ENCODE assay signal across 9 cellular contexts in the genomic region with DNA sequence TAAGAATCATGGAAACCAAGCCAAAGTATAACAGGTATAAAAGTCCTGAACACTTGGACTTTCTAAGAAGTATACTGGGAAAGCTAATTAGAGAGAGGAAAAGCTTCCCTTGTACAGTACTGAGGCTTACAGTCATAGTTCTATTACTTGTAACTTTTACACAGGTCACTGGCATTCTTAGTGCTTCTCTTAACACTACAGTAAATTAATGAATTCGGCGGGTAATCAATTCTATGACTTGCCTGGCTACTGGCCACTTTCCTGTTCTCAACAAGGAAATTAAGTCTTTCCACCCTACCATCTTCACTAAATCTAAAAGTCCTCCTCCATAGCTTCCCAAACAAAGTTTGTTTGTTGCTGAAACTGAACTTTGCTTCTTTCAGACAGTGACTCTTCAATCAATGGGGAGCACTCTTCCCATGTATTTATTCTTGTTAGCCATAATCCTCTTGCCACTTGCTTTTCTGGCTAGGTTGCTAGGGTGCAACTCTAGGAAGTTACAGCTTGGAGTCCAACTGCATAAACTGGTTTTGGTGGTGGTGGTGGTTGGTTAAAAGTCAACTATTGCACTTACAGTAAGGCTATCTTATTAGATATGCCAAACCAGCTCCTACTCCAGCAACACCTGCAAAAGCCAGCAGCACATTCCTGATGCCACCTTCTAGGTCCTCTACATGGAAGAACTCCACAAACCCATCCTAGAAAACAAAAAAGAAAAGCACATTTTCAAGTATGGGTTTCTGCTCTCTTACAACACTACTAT. TPM values are rescaled to one million over a fixed set of nuclear protein-coding genes. Genes with fewer than 3 reads are reported as not detected.
A peak's percentile ranks its signal among the peaks of the same experiment; 100 is the strongest.
DNase-seq lines count a peak whose midpoint lies in the region; ATAC-seq, FAIRE-seq and TF ChIP-seq lines count a peak whose summit lies in the region.
"Had no signal": no experiment of that assay in that cellular context is flagged by ENCODE, and none has a peak within 500 bp of the region (broad histone marks: within the 10 kb centered on the region; RNA-seq: fewer than 3 reads in every experiment).

No MANE protein-coding gene starts in this region.

- 0 out of 2 replicates have a peak, but pooled peaks have one; percentile 26 for TF ChIP-seq POLR2A in GM12892 (IDR thresholded peaks at IDR 0.05; ENCODE audit: low read depth, low read length)

- DNase-seq in GM12892 (ENCODE audit: insufficient read length) (no peak), fibroblast of peridontal ligament (ENCODE audit: extremely low read depth) (peak; percentile 47), retinal pigment epithelial cell (ENCODE audit: low read depth) (no peak), cerebellar cortex (ENCODE audit: low spot score) (no peak), germinal center (ENCODE audit: low spot score) (no peak), iPS-NIHi7 (ENCODE audit: extremely low spot score) (no peak)

- ATAC-seq in SK-N-SH treated with all-trans-retinoic acid at 6 μM for 48 hours (no peak), HG02852 (IDR thresholded peaks at IDR 0.05; ENCODE audit: unreplicated experiment) (no peak)

- no peak for FAIRE-seq in GM12892 (lab: Jason Lieb, UNC)
- FAIRE-seq: TTC549 had no signal

- TF ChIP-seq CTCF in retinal pigment epithelial cell (conservative IDR thresholded peaks at IDR 0.05; ENCODE audit: low read depth, low read length): no peak

- H3K4me3 ChIP-seq in retinal pigment epithelial cell (ENCODE audit: low read length): peak overlapping the region; percentile 92

TF ChIP-seq in SK-N-SH treated with all-trans-retinoic acid at 6 μM for 48 hours, 23 proteins besides CTCF, POLR2A, EP300 and RAD21:
- TF ChIP-seq GLIS3 (CRISPR knock-in tag; IDR thresholded peaks at IDR 0.05) (no peak), BACH2 (CRISPR knock-in tag; IDR thresholded peaks at IDR 0.05; ENCODE audit: borderline replicate concordance) (no peak), TOX (CRISPR knock-in tag; IDR thresholded peaks at IDR 0.05; ENCODE audit: borderline replicate concordance) (peak; percentile 43; the same call in 1 of the 2 replicates), PPARA (CRISPR knock-in tag; IDR thresholded peaks at IDR 0.05; ENCODE audit: borderline replicate concordance) (no peak), RARB (CRISPR knock-in tag; IDR thresholded peaks at IDR 0.05) (peak; percentile 7; the same call in 1 of the 2 replicates), ZFP30 (CRISPR knock-in tag; IDR thresholded peaks at IDR 0.05) (no peak), CSRNP3 (CRISPR knock-in tag; IDR thresholded peaks at IDR 0.05) (0 out of 2 replicates have a peak, but pooled peaks have one; percentile 24)

RNA-seq across cellular contexts. Expression of gene MCL1, which starts 2.4 kb away (rescaled TPM):
- polyA plus RNA-seq in GM12892 (2012; ENCODE audit: missing spikeins): 112 TPM

RNA-seq across cellular contexts. Expression of gene ADAMTSL4, which starts 27.8 kb away (rescaled TPM):
- 0.49 TPM for polyA plus RNA-seq in GM12892 (2012; ENCODE audit: missing spikeins)

RNA-seq across cellular contexts. Expression of gene ENSA, which starts 52.4 kb away (rescaled TPM):
- polyA plus RNA-seq in GM12892 (2012; ENCODE audit: missing spikeins): 243 TPM
